1 cellular context compared by ENCODE assay signal in genomic region chr3:98482717-98483482, GRCh38.
TF ChIP-seq lines count a peak whose summit lies in the region.

No MANE protein-coding gene starts in this region.

TF ChIP-seq in HepG2, 621 proteins besides CTCF, POLR2A, EP300 and RAD21:
- TF ChIP-seq CEBPB (IDR thresholded peaks at IDR 0.05; ENCODE audit: borderline replicate concordance, low read depth, low read length) = peak; percentile 40; the same call in 1 of the 2 replicates
- TF ChIP-seq MBNL3 (CRISPR knock-in tag; conservative IDR thresholded peaks at IDR 0.05) = no peak
- TF ChIP-seq ZSCAN22 (CRISPR knock-in tag; IDR thresholded peaks at IDR 0.05) = no peak
TF ChIP-seq in HepG2: peak in this region for 1.
